Comparison of ENCODE assay signal across 8 cellular contexts in the genomic region with DNA sequence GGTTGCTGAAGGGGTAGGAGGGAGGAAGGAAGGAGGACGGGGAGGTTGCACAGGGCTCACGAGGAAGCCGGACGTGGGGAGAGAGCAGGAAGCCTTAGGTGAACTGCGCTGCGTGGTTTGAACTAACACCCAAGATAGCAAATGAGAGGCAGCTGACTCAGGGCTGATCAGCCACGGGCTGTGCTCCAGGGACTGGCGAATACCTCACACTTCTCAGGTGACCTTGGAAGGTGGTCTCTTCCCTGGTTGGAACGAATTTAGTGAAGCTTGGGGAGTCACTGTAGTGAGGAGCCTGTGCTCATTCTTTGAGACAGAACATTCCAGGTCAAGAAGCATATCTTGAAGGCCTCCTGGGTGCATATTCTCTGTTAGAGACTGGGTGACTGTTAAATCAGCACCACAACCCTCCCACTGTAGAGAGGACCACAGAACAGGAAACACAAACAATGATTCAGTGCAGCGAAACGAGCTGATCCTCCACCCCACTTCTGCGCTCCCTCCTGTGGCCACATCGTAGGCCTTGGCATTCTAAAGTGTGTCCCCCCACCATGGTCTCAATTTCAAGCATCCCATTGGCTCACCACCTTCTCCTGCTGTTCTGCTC. TPM values are rescaled to one million over a fixed set of nuclear protein-coding genes. Genes with fewer than 3 reads are reported as not detected.
DNase-seq lines count a peak whose midpoint lies in the region; ATAC-seq and TF ChIP-seq lines count a peak whose summit lies in the region.

No MANE protein-coding gene starts in this region.

- no peak overlapping the region for H3K4me3 ChIP-seq in astrocyte of the cerebellum (ENCODE audit: low read depth, low read length)
- no peak overlapping the region for H3K4me3 ChIP-seq in upper lobe of left lung

- H3K4me1 Mint-ChIP-seq in natural killer cell: peaks cover 78 to 84% of the 10 kb centered on the region in 2 donors

- no peaks in the 10 kb centered on the region for H3K36me3 ChIP-seq in upper lobe of left lung

- peak overlapping the region; percentile 94 for H3K4me3 Mint-ChIP-seq in natural killer cell

- H3K4me1 ChIP-seq in upper lobe of left lung: peaks cover 21 to 51% (median 40%) of the 10 kb centered on the region in 4 donors

- H3K27ac Mint-ChIP-seq in natural killer cell: peak overlapping the region; percentile 100

- no peaks in the 10 kb centered on the region for H3K27me3 ChIP-seq in upper lobe of left lung

- ATAC-seq in GM21825 (IDR thresholded peaks at IDR 0.05; ENCODE audit: unreplicated experiment) (peak; percentile 58), natural killer cell (peak; percentile 52 to 74 (median 56)), upper lobe of left lung (ENCODE audit: low FRiP score in 2 of 2) (peak in 1 of 2 donors; percentile 44)

- peak; percentile 52 for TF ChIP-seq CTCF in astrocyte of the cerebellum (IDR thresholded peaks at IDR 0.05; ENCODE audit: low read depth, low read length, missing control alignments)
- TF ChIP-seq CTCF in natural killer cell (IDR thresholded peaks at IDR 0.05): peak; percentile 50
- TF ChIP-seq CTCF in upper lobe of left lung (IDR thresholded peaks at IDR 0.05): peak in 2 of 6 experiments; percentile 10 to 29

- WGBS in upper lobe of left lung, 2 donors: 44 to 56% methylated on average over 13 of the region's 13 CpGs

- no peaks in the 10 kb centered on the region for H3K9me3 Mint-ChIP-seq in natural killer cell

- intact Hi-C loops in natural killer cell (cut with micrococcal nuclease): loop anchor here (1.0 to 10.0 kb wide), 7 partner anchors 101 to 1210 kb away; partner anchors contain the start of gene PPP1CB

- in situ Hi-C loops in astrocyte of the cerebellum (cut with HindIII; ENCODE audit: low sequenced_read_pairs): loop anchor here (10.0 kb wide), 1 partner anchor 180 kb away; no protein-coding TSS in a partner anchor

- peak overlapping the region in 3 of 4 donors; percentile 15 to 75 (median 47) for H3K27ac ChIP-seq in upper lobe of left lung

- no peaks in the 10 kb centered on the region for H3K9me3 ChIP-seq in upper lobe of left lung

- TF ChIP-seq POLR2A in upper lobe of left lung (IDR thresholded peaks at IDR 0.05): no peak

- no peaks in the 10 kb centered on the region for H3K27me3 Mint-ChIP-seq in natural killer cell (ENCODE audit: low read depth in 2 of 2)

- peaks cover 4% of the 10 kb centered on the region for H3K36me3 Mint-ChIP-seq in natural killer cell

- peak; percentile 25 to 94 (median 50) for DNase-seq in T-helper 2 cell
- DNase-seq in astrocyte of the cerebellum (ENCODE audit: low read depth): peak; percentile 62
- peak; percentile 74 for DNase-seq in natural killer cell
- peak in 1 of 2 donors; percentile 63 for DNase-seq in upper lobe of left lung
- no peak for DNase-seq in NCI-H2227 (lab: John Stamatoyannopoulos, UW; ENCODE audit: unreplicated experiment)
- DNase-seq in AG08395 (ENCODE audit: low spot score): no peak
- DNase-seq in NCI-H187 (lab: John Stamatoyannopoulos, UW): no peak

- no peak for TF ChIP-seq EP300 in upper lobe of left lung (IDR thresholded peaks at IDR 0.05)

RNA-seq across cellular contexts. Expression of gene TOGARAM2, which starts 33.8 kb away (rescaled TPM):
- total RNA-seq in natural killer cell: 10 to 100 TPM; 25.9 to 53.2 (median 30.8) TPM
- 10 to 100 TPM in 4 of 6 donors, 1 to 10 TPM in 1, under 1 TPM in 1; 0.37 to 24.5 (median 10.9) TPM for total RNA-seq in upper lobe of left lung

RNA-seq across cellular contexts. Expression of gene PCARE, which starts 59.4 kb away (rescaled TPM):
- not detected for total RNA-seq in natural killer cell
- total RNA-seq in upper lobe of left lung: under 1 TPM in 4 of 6 donors, not detected in 2; 0.15 to 0.71 (median 0.55) TPM

Comparison
In these comparisons a context has a peak if more than half of its experiments do, and no peak if none do; other contexts are left out.
1. DNase-seq: peak in T-helper 2 cell (5 of 5), astrocyte of the cerebellum (single experiment) and natural killer cell (single experiment); none in NCI-H2227 (single experiment), AG08395 (single experiment) and NCI-H187 (0 of 2).